15 cellular contexts compared by ENCODE assay signal in the genomic region with DNA sequence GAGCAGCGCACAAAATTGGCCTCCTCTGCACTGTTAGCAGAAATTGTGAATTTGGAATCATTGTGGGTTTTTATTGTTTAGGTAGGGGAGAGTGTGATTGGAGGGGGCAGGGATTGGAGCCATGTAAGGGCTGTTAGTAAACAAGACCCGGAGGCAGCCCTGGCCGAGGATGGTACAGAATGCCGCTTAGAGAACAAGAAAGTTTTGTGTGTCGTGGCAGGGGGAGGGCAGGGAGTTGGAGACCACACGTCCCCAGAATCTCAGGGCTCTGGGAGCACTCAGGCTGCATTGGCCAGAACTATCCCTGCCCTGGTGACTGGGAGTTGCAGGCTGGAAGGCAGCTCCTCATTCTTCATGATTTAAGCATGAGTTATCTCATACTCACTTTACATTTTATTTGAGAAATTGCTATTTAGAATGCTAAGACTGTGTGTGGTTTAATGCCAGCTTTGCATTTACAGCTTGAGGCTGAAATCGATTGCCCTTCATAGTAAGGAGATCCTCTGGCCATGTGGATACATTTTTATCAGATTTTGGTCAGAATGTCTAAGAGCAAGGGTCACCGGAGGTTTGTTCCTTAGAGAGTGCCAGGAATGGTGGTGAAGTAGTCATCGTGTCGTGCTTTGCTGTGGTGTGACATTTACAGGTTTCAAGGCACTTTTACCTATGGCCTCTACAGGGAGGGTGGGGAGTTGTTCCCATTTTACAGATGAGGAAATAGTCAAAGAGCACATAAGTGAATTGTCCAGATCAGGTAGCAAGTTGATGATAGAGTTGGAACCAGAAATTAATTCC. TPM values are rescaled to one million over a fixed set of nuclear protein-coding genes. Genes with fewer than 3 reads are reported as not detected.
A peak's percentile ranks its signal among the peaks of the same experiment; 100 is the strongest.
DNase-seq lines count a peak whose midpoint lies in the region; ATAC-seq and TF ChIP-seq lines count a peak whose summit lies in the region.
"Had no signal": no experiment of that assay in that cellular context is flagged by ENCODE, and none has a peak within 500 bp of the region (broad histone marks: within the 10 kb centered on the region; RNA-seq: fewer than 3 reads in every experiment).

No MANE protein-coding gene starts in this region.

- peaks cover 11% of the 10 kb centered on the region for H3K36me3 ChIP-seq in SJCRH30

- H3K27ac Mint-ChIP-seq in mesothelial cell of epicardium: peak overlapping the region; percentile 64

- no peak overlapping the region for H3K4me3 Mint-ChIP-seq in mesothelial cell of epicardium
- H3K4me3 Mint-ChIP-seq: activated T-cell treated with anti-CD3 and anti-CD28 coated beads, Interleukin-2, amount 50 U/mL, for 4 hours; nephron had no signal

- H3K9me3 Mint-ChIP-seq in mesothelial cell of epicardium: no peaks in the 10 kb centered on the region
- H3K9me3 Mint-ChIP-seq: activated T-cell treated with anti-CD3 and anti-CD28 coated beads, Interleukin-2, amount 50 U/mL, for 4 hours; nephron had no signal

- H3K36me3 Mint-ChIP-seq in mesothelial cell of epicardium: peaks cover 10% of the 10 kb centered on the region

- no peak overlapping the region for H3K4me3 ChIP-seq in SJCRH30
- H3K4me3 ChIP-seq: heart right ventricle, left lung, tibial artery had no signal

- ATAC-seq in HG02981 (IDR thresholded peaks at IDR 0.05; ENCODE audit: unreplicated experiment): no peak
- ATAC-seq: activated T-cell treated with anti-CD3 and anti-CD28 coated beads, Interleukin-2, amount 50 U/mL, for 4 hours; heart right ventricle; left lung; SK-N-SH treated with all-trans-retinoic acid at 6 μM for 48 hours had no signal

- peak; percentile 41 for DNase-seq in activated CD8-positive, alpha-beta memory T cell treated with anti-CD3 and anti-CD28 coated beads, Interleukin-2, amount 50 U/mL, for 48 hours
- no peak for DNase-seq in activated CD8-positive, alpha-beta memory T cell treated with anti-CD3 and anti-CD28 coated beads for 24 hours
- DNase-seq in anterior cingulate cortex (lab: John Stamatoyannopoulos, UW) (peak in 52 of 58 donors; percentile 29 to 96 (median 82)), mesothelial cell of epicardium (ENCODE audit: low spot score in 2 of 2, unreplicated experiment in 2 of 2) (no peak), superior temporal gyrus (ENCODE audit: extremely low spot score) (peak; percentile 95), NCI-H1694 (lab: John Stamatoyannopoulos, UW) (no peak), SJCRH30 (no peak)
- DNase-seq: activated CD4-positive, CD25-positive, alpha-beta regulatory T cell; activated T-cell treated with anti-CD3 and anti-CD28 coated beads, Interleukin-2, amount 50 U/mL, for 4 hours; heart right ventricle; left lung; tibial artery had no signal

- no peaks in the 10 kb centered on the region for H3K27me3 ChIP-seq in SJCRH30
- H3K27me3 ChIP-seq: heart right ventricle, left lung, tibial artery had no signal

- no peak overlapping the region for H3K27ac ChIP-seq in SJCRH30
- H3K27ac ChIP-seq: heart right ventricle, left lung, tibial artery had no signal

- no peaks in the 10 kb centered on the region for H3K27me3 Mint-ChIP-seq in mesothelial cell of epicardium (ENCODE audit: low read depth)

- peaks cover 32% of the 10 kb centered on the region for H3K4me1 Mint-ChIP-seq in mesothelial cell of epicardium

- H3K4me1 ChIP-seq in SJCRH30: 0 out of 2 replicates have a peak, but pooled peaks cover 4% of the 10 kb centered on the region
- H3K4me1 ChIP-seq: tibial artery had no signal

- TF ChIP-seq CTCF in mesothelial cell of epicardium (IDR thresholded peaks at IDR 0.05; ENCODE audit: unreplicated experiment): no peak

- H3K9me3 ChIP-seq in SJCRH30 (replicated peaks): no peaks in the 10 kb centered on the region
- H3K9me3 ChIP-seq: heart right ventricle, left lung, tibial artery had no signal

RNA-seq across cellular contexts. Expression of a gene that starts 56.9 kb away (rescaled TPM):
- total RNA-seq in mesothelial cell of epicardium: 39.2 to 41.5 TPM (median 39.5 TPM) in 3 replicates
- 22.0 and 23.2 TPM in 2 replicates for total RNA-seq in SJCRH30 (2014; rRNA removed; shearing (Covaris generic))

Comparison
In these comparisons a context has a peak if more than half of its experiments do, and no peak if none do; other contexts are left out.
1. DNase-seq: peak in activated CD8-positive, alpha-beta memory T cell treated with anti-CD3 and anti-CD28 coated beads, Interleukin-2, amount 50 U/mL, for 48 hours (single experiment), anterior cingulate cortex (52 of 58) and superior temporal gyrus (single experiment); none in activated CD8-positive, alpha-beta memory T cell treated with anti-CD3 and anti-CD28 coated beads for 24 hours (single experiment), mesothelial cell of epicardium (0 of 2), NCI-H1694 (single experiment) and SJCRH30 (0 of 2).